ENCODE assay signal across 8 cellular contexts in the genomic region with DNA sequence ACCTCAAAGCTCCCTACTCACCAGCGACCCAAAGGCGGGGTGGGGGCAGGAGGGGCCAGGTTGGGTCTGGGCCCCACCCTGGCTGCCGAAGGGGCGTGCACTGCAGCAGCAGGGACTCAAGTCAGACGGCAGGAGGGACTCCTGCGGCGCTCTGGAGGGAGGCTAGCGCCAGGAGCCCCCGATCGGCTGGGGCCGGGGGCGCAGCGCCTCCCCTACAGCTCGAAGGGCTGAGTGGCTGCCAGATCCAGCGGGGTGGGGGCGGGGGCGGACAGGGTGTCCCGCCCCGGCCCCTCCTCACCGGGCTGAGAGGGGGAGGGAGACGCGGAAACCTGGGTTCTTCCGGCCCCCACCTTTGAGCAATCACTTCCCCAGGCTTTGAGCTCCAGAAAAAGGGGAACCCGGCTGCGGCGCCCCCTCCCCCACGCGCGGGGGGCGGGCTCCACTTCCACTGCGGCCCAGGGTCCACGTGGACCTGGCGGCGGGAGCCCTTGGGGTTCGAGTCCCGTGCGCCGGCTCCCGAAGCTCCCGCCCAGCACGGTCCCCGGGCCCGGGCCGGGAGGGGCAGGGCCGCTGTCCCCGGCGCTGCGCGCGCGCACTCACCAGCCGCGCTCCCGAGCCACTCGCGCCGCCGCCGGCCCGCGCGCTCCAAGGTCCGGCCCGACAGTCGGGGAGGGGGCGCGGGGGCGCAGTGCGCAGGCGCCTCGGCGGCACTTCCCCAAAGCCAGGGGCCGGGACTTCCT. TPM values are rescaled to one million over a fixed set of nuclear protein-coding genes. Genes with fewer than 3 reads are reported as not detected.
A peak's percentile ranks its signal among the peaks of the same experiment; 100 is the strongest.
DNase-seq lines count a peak whose midpoint lies in the region; ATAC-seq and TF ChIP-seq lines count a peak whose summit lies in the region.

A gene with protein sequence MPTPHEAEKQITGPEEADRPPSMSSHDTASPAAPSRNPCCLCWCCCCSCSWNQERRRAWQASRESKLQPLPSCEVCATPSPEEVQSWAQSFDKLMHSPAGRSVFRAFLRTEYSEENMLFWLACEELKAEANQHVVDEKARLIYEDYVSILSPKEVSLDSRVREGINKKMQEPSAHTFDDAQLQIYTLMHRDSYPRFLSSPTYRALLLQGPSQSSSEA (minus strand): TSS at position 246 of the 740 bp plus-strand sequence. CDS start 2,632 bp downstream, outside the sequence.

- peak within 1 kb of the TSS; percentile 89 to 94 for H3K27ac Mint-ChIP-seq in T-cell

- H3K9me3 Mint-ChIP-seq in T-cell, result no peaks in the 10 kb centered on the region

- TF ChIP-seq CTCF in GM20000 (IDR thresholded peaks at IDR 0.05; ENCODE audit: extremely low read depth, missing control alignments), result no peak

- no peaks in the 10 kb centered on the region for H3K9me3 ChIP-seq in KOPT-K1 (ENCODE audit: insufficient read depth, low read length, poor library complexity, severe bottlenecking)

- peaks cover 3% of the 10 kb centered on the region for H3K36me3 Mint-ChIP-seq in T-cell

- CTCF ChIA-PET in T-cell (lab: Charles Lee), result no interaction called here

- peak; percentile 46 for DNase-seq in COLO668 (lab: John Stamatoyannopoulos, UW; ENCODE audit: unreplicated experiment)
- peak; percentile 97 for DNase-seq in GM20000 (ENCODE audit: low spot score)
- peak; percentile 44 to 78 (median 62) for DNase-seq in T-cell
- DNase-seq in left cardiac atrium, result peak; percentile 83
- DNase-seq in posterior vena cava (ENCODE audit: low spot score), result peak; percentile 95

- H3K36me3 ChIP-seq in KOPT-K1 (ENCODE audit: insufficient read depth, low read length), result peaks cover 13% of the 10 kb centered on the region; the same call in 1 of the 2 replicates

- H3K4me1 Mint-ChIP-seq in T-cell, result peaks cover 43 to 50% (median 46%) of the 10 kb centered on the region in 3 donors

- peak within 1 kb of the TSS; percentile 83 to 91 (median 88) for H3K4me3 Mint-ChIP-seq in T-cell

- POLR2A ChIA-PET in T-cell (lab: Charles Lee), result interaction anchor here in 1 of 2 donors (0.5 kb wide), 1 partner anchor 559 kb away, joined by 5 read pairs; no protein-coding TSS in a partner anchor

- intact Hi-C loops in left cardiac atrium (cut with DNase I) (no loop called here), posterior vena cava (cut with DNase I) (no loop called here)

- peak within 1 kb of the TSS; percentile 95 for H3K27ac ChIP-seq in KOPT-K1 (ENCODE audit: low read depth, low read length, poor library complexity, severe bottlenecking)
- peak within 1 kb of the TSS; percentile 78 for H3K27ac ChIP-seq in angular gyrus (ENCODE audit: low read depth, low read length)

- ATAC-seq in T-cell (replicated peaks in 1 of 4) (peak; percentile 37 to 54 (median 46)), left cardiac atrium (peak; percentile 58 to 72), HG03378 (IDR thresholded peaks at IDR 0.05; ENCODE audit: unreplicated experiment) (no peak)

- H3K27me3 Mint-ChIP-seq in T-cell, result peaks cover 0 to 3% of the 10 kb centered on the region in 2 donors

RNA-seq across cellular contexts. Expression of the gene that starts here (rescaled TPM):
- total RNA-seq in T-cell (10 to 100 TPM; 39.2 to 61.7 (median 57.3) TPM), left cardiac atrium (1 to 10 TPM; 9.7 to 10.0 TPM), posterior vena cava (10 to 100 TPM; 18.0 to 19.1 TPM)

Comparison
In these comparisons a context has a peak if more than half of its experiments do, and no peak if none do; other contexts are left out.
1. DNase-seq: peak in every context shown above with its lines; median percentile 97 in GM20000; 95 in posterior vena cava; 83 in left cardiac atrium; 62 in T-cell; 46 in COLO668.